ENCODE assay signal across 29 cellular contexts in the genomic region with DNA sequence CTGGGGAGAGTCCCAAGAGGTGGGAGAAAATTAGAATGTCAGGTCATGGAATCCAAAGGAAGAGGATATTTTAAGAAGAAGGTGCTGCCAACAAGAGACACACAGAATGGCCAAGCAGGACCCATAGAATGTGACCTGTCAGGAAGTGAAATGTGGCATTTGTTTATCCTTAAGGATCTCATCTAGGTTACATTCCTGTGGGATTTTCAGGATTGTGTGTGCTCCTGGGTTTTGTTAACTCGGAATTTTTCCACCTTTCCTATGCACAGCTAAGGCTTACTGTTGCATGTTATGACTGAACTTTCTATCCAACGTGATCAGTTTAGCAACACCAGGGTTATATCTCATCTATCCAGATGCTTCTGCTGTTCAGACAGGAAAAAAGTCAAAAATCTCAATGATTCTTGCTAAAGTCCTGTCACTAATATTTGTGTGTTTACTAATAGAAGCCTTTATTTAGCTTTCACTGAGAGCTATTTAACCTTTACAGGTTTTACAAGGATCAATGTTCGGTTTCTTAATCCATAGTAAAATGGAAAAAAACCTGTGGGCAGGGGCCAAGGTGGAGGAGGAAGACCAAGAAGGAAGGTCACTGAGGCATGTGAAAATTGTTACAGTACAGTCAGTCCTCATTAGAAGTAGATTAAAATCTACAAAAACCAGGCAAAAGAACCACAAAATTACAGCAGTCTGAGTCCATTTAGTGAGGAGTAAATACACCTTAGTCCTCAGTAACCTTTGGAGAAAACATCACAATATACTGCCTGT.
"Had no signal": no experiment of that assay in that cellular context is flagged by ENCODE, and none has a peak within 500 bp of the region (broad histone marks: within the 10 kb centered on the region; RNA-seq: fewer than 3 reads in every experiment).

No MANE protein-coding gene starts in this region.

- H3K27ac ChIP-seq: adrenal gland, ascending aorta, brain microvascular endothelial cell, lower lobe of right lung, neutrophil, pancreas, psoas muscle, SK-N-MC, skin epidermis had no signal

- DNase-seq: activated CD8-positive, alpha-beta memory T cell treated with anti-CD3 and anti-CD28 coated beads for 24 hours; activated CD8-positive, alpha-beta memory T cell treated with anti-CD3 and anti-CD28 coated beads, Interleukin-2, amount 50 U/mL, for 4 hours; activated naive CD4-positive, alpha-beta T cell; activated T-cell treated with anti-CD3 and anti-CD28 coated beads, Interleukin-2, amount 50 U/mL, for 4 hours; adrenal gland; brain microvascular endothelial cell; central memory CD4-positive, alpha-beta T cell; effector memory CD4-positive, alpha-beta T cell; heart left ventricle; lower lobe of right lung; natural killer cell; pancreas; right cardiac atrium; stimulated activated CD4-positive, alpha-beta T cell treated with anti-CD3 and anti-CD28 coated beads, Interleukin-1b, Interleukin-23, amount 100 ng/mL, for 48 hours; substantia nigra; T-helper 1 cell had no signal

- H3K27me3 ChIP-seq: adrenal gland, ascending aorta, brain microvascular endothelial cell, pancreas, tibial artery had no signal

- H3K4me3 Mint-ChIP-seq: activated naive CD8-positive, alpha-beta T cell; activated T-cell treated with anti-CD3 and anti-CD28 coated beads, Interleukin-2, amount 50 U/mL, for 4 hours; natural killer cell; stimulated activated naive CD8-positive, alpha-beta T cell treated with anti-CD3 and anti-CD28 coated beads, Interleukin-15, Interleukin-2, amounts not matched to agents 100 ng/mL and 50 ng/mL, for 24 hours; WTC11 had no signal

- H3K27ac Mint-ChIP-seq: activated naive CD8-positive, alpha-beta T cell; activated T-helper 2 cell treated with anti-CD3 and anti-CD28 coated beads, Interferon-gamma antibody, Interleukin-2, Interleukin-4, amounts not matched to agents 10 μg/mL and 5 μg/mL and 100 μg/mL, durations not matched to agents 14 hours and 24 hours and 36 hours; natural killer cell; stimulated activated naive CD8-positive, alpha-beta T cell treated with anti-CD3 and anti-CD28 coated beads, Interleukin-15, Interleukin-2, amounts not matched to agents 100 ng/mL and 50 ng/mL, for 24 hours; WTC11 had no signal

- H3K9me3 ChIP-seq: adrenal gland, ascending aorta, heart left ventricle, lower lobe of right lung, neutrophil, pancreas, psoas muscle, tibial artery had no signal

- H3K4me1 Mint-ChIP-seq: natural killer cell, WTC11 had no signal

- H3K36me3 Mint-ChIP-seq: activated naive CD8-positive, alpha-beta T cell; natural killer cell; WTC11 had no signal

- H3K36me3 ChIP-seq: adrenal gland, ascending aorta, brain microvascular endothelial cell, heart left ventricle, lower lobe of right lung, neutrophil, pancreas, tibial artery had no signal

- FAIRE-seq: colon, frontal cortex, keratinocyte, pancreas had no signal

- H3K4me3 ChIP-seq: adrenal gland, ascending aorta, heart left ventricle, lower lobe of right lung, pancreas, psoas muscle, SK-N-MC, skin epidermis, tibial artery had no signal

- H3K9me3 Mint-ChIP-seq: activated T-cell treated with anti-CD3 and anti-CD28 coated beads, Interleukin-2, amount 50 U/mL, for 4 hours; activated T-helper 2 cell treated with anti-CD3 and anti-CD28 coated beads, Interferon-gamma antibody, Interleukin-2, Interleukin-4, amounts not matched to agents 10 μg/mL and 5 μg/mL and 100 μg/mL, durations not matched to agents 14 hours and 24 hours and 36 hours; natural killer cell; stimulated activated naive CD8-positive, alpha-beta T cell treated with anti-CD3 and anti-CD28 coated beads, Interleukin-15, Interleukin-2, amounts not matched to agents 100 ng/mL and 50 ng/mL, for 24 hours; WTC11 had no signal
